Comparison of ENCODE assay signal across 8 cellular contexts in genomic region chr9:105127863-105128220, GRCh38.
DNase-seq lines count a peak whose midpoint lies in the region; ATAC-seq lines count a peak whose summit lies in the region.

No MANE protein-coding gene starts in this region.

- H3K4me3 Mint-ChIP-seq in natural killer cell treated with Interleukin-12 subunit alpha and Interleukin-12 subunit beta and Interleukin-15 and Interleukin-18, amount 100 ng/mL, for 72 hours: peak overlapping the region; percentile 26

- intact Hi-C loops in posterior cingulate gyrus (cut with DNase I): no loop called here

- H3K36me3 Mint-ChIP-seq in natural killer cell treated with Interleukin-12 subunit alpha and Interleukin-12 subunit beta and Interleukin-15 and Interleukin-18, amount 100 ng/mL, for 72 hours: no peaks in the 10 kb centered on the region

- H3K4me1 Mint-ChIP-seq in natural killer cell treated with Interleukin-12 subunit alpha and Interleukin-12 subunit beta and Interleukin-15 and Interleukin-18, amount 100 ng/mL, for 72 hours (ENCODE audit: low read depth in 2 of 2): peaks cover 22 to 25% of the 10 kb centered on the region in 2 donors

- in situ Hi-C loops in ACHN (cut with HindIII; ENCODE audit: low pct_ligation_motif_present, low pct_unique_long_range_greater_than_20kb, low sequenced_read_pairs): no loop called here

- peak overlapping the region in 1 of 2 donors; percentile 8 for H3K27ac Mint-ChIP-seq in natural killer cell treated with Interleukin-12 subunit alpha and Interleukin-12 subunit beta and Interleukin-15 and Interleukin-18, amount 100 ng/mL, for 72 hours

- ATAC-seq in GM18511 (IDR thresholded peaks at IDR 0.05; ENCODE audit: unreplicated experiment) (peak; percentile 100), HG02588 (IDR thresholded peaks at IDR 0.05; ENCODE audit: unreplicated experiment) (peak; percentile 97)
- peak; percentile 87 to 95 for ATAC-seq in natural killer cell treated with Interleukin-12 subunit alpha and Interleukin-12 subunit beta and Interleukin-15 and Interleukin-18, amount 100 ng/mL, for 72 hours

- no peaks in the 10 kb centered on the region for H3K9me3 Mint-ChIP-seq in natural killer cell treated with Interleukin-12 subunit alpha and Interleukin-12 subunit beta and Interleukin-15 and Interleukin-18, amount 100 ng/mL, for 72 hours

- peak; percentile 34 for DNase-seq in NAMALWA (ENCODE audit: low spot score)
- peak; percentile 47 for DNase-seq in activated effector memory CD4-positive, alpha-beta T cell treated with Interleukin-2 at 50 U/mL for 16 hours
- no peak for DNase-seq in natural killer cell treated with Interleukin-12 subunit alpha and Interleukin-12 subunit beta and Interleukin-15 and Interleukin-18, amount 100 ng/mL, for 72 hours (ENCODE audit: low spot score)
- DNase-seq in hepatic stellate cell (ENCODE audit: low spot score): no peak
- no peak for DNase-seq in posterior cingulate gyrus
- DNase-seq in ACHN: no peak

- H3K27me3 Mint-ChIP-seq in natural killer cell treated with Interleukin-12 subunit alpha and Interleukin-12 subunit beta and Interleukin-15 and Interleukin-18, amount 100 ng/mL, for 72 hours: peaks cover 0 to 12% of the 10 kb centered on the region in 2 donors

Comparison
In these comparisons a context has a peak if more than half of its experiments do, and no peak if none do; other contexts are left out.
1. DNase-seq: peak in NAMALWA (single experiment) and activated effector memory CD4-positive, alpha-beta T cell treated with Interleukin-2 at 50 U/mL for 16 hours (single experiment); none in natural killer cell treated with Interleukin-12 subunit alpha and Interleukin-12 subunit beta and Interleukin-15 and Interleukin-18, amount 100 ng/mL, for 72 hours (single experiment), hepatic stellate cell (single experiment), posterior cingulate gyrus (0 of 10) and ACHN (single experiment).
2. Peak in every context shown above with its lines, with median percentiles within 50 percentile points of each other: ATAC-seq.